ENCODE assay signal across 10 cellular contexts in genomic region chr10:12500406-12501303, GRCh38.
DNase-seq lines count a peak whose midpoint lies in the region; ATAC-seq and TF ChIP-seq lines count a peak whose summit lies in the region.
"Had no signal": no experiment of that assay in that cellular context is flagged by ENCODE, and none has a peak within 500 bp of the region (broad histone marks: within the 10 kb centered on the region; RNA-seq: fewer than 3 reads in every experiment).

No MANE protein-coding gene starts in this region.

- no peaks in the 10 kb centered on the region for H3K27me3 Mint-ChIP-seq in central memory CD8-positive, alpha-beta T cell
- no peaks in the 10 kb centered on the region for H3K27me3 Mint-ChIP-seq in stimulated activated memory B cell treated with anti-CD40 and anti-IgM and Interleukin-4, amounts not matched to agents 10 μg/mL and 1 μg/mL and 100 μg/mL, for 72 hours
- peaks cover 27% of the 10 kb centered on the region for H3K27me3 Mint-ChIP-seq in HFFc6 (ENCODE audit: insufficient read depth)

- no peak overlapping the region for H3K4me3 Mint-ChIP-seq in central memory CD8-positive, alpha-beta T cell
- H3K4me3 Mint-ChIP-seq in stimulated activated memory B cell treated with anti-CD40 and anti-IgM and Interleukin-4, amounts not matched to agents 10 μg/mL and 1 μg/mL and 100 μg/mL, for 72 hours, result no peak overlapping the region
- H3K4me3 Mint-ChIP-seq in HFFc6, result no peak overlapping the region
- H3K4me3 Mint-ChIP-seq: T-helper 1 cell treated with Interleukin-12 subunit alpha and Interleukin-12 subunit beta and Interleukin-4 antibody, amounts not matched to agents 30 μg/mL and 1 μg/mL, for 36 hours had no signal

- peaks cover 2% of the 10 kb centered on the region for H3K36me3 Mint-ChIP-seq in central memory CD8-positive, alpha-beta T cell (ENCODE audit: insufficient read depth)
- peaks cover 18% of the 10 kb centered on the region for H3K36me3 Mint-ChIP-seq in stimulated activated memory B cell treated with anti-CD40 and anti-IgM and Interleukin-4, amounts not matched to agents 10 μg/mL and 1 μg/mL and 100 μg/mL, for 72 hours
- 0 out of 2 replicates have a peak, but pooled peaks cover 4% of the 10 kb centered on the region for H3K36me3 Mint-ChIP-seq in HFFc6 (ENCODE audit: low read depth)

- H3K9me3 Mint-ChIP-seq in central memory CD8-positive, alpha-beta T cell, result no peaks in the 10 kb centered on the region
- H3K9me3 Mint-ChIP-seq in stimulated activated memory B cell treated with anti-CD40 and anti-IgM and Interleukin-4, amounts not matched to agents 10 μg/mL and 1 μg/mL and 100 μg/mL, for 72 hours, result no peaks in the 10 kb centered on the region
- peaks cover 12% of the 10 kb centered on the region; the same call in 1 of the 2 replicates for H3K9me3 Mint-ChIP-seq in HFFc6
- H3K9me3 Mint-ChIP-seq: T-helper 1 cell treated with Interleukin-12 subunit alpha and Interleukin-12 subunit beta and Interleukin-4 antibody, amounts not matched to agents 30 μg/mL and 1 μg/mL, for 36 hours had no signal

- peaks cover 50% of the 10 kb centered on the region for H3K4me1 Mint-ChIP-seq in central memory CD8-positive, alpha-beta T cell
- H3K4me1 Mint-ChIP-seq in stimulated activated memory B cell treated with anti-CD40 and anti-IgM and Interleukin-4, amounts not matched to agents 10 μg/mL and 1 μg/mL and 100 μg/mL, for 72 hours, result peaks cover 71% of the 10 kb centered on the region
- no peaks in the 10 kb centered on the region; the same call in 1 of the 2 replicates for H3K4me1 Mint-ChIP-seq in HFFc6 (ENCODE audit: low read depth)

- ATAC-seq in central memory CD8-positive, alpha-beta T cell (replicated peaks; ENCODE audit: extremely low read depth, poor library complexity, severe bottlenecking), result no peak
- ATAC-seq in stimulated activated memory B cell treated with anti-CD40 and anti-IgM and Interleukin-4, amounts not matched to agents 10 μg/mL and 1 μg/mL and 100 μg/mL, for 72 hours, result no peak
- no peak for ATAC-seq in HG03520 (IDR thresholded peaks at IDR 0.05; ENCODE audit: unreplicated experiment)

- peak overlapping the region; percentile 82 for H3K27ac Mint-ChIP-seq in central memory CD8-positive, alpha-beta T cell (ENCODE audit: low read depth)
- H3K27ac Mint-ChIP-seq in stimulated activated memory B cell treated with anti-CD40 and anti-IgM and Interleukin-4, amounts not matched to agents 10 μg/mL and 1 μg/mL and 100 μg/mL, for 72 hours, result peak overlapping the region; percentile 26
- no peak overlapping the region for H3K27ac Mint-ChIP-seq in HFFc6
- H3K27ac Mint-ChIP-seq: T-helper 1 cell treated with Interleukin-12 subunit alpha and Interleukin-12 subunit beta and Interleukin-4 antibody, amounts not matched to agents 30 μg/mL and 1 μg/mL, for 36 hours had no signal

- TF ChIP-seq CTCF in HFFc6 (IDR thresholded peaks at IDR 0.05), result no peak

- DNase-seq in NCI-H524 (lab: John Stamatoyannopoulos, UW) (peak; percentile 2 to 35), NCI-H524 treated with DMSO at 0.1 percent for 48 hours (lab: John Stamatoyannopoulos, UW) (no peak), NCI-H226 (peak; percentile 34), SHP77 treated with DMSO at 0.1 percent for 48 hours (lab: John Stamatoyannopoulos, UW) (no peak), HFFc6 (no peak)
- no peak for DNase-seq in central memory CD8-positive, alpha-beta T cell (ENCODE audit: low spot score in 2 of 2)
- DNase-seq: stimulated activated CD4-positive, alpha-beta T cell treated with anti-CD3 and anti-CD28 coated beads, Interleukin-12 subunit alpha, Interleukin-12 subunit beta, amount 100 ng/mL, for 4 hours had no signal

Comparison
In these comparisons a context has a peak if more than half of its experiments do, and no peak if none do; other contexts are left out.
1. DNase-seq: peak in NCI-H524 (2 of 2) and NCI-H226 (single experiment); none in NCI-H524 treated with DMSO at 0.1 percent for 48 hours (single experiment), central memory CD8-positive, alpha-beta T cell (0 of 2), SHP77 treated with DMSO at 0.1 percent for 48 hours (single experiment) and HFFc6 (single experiment).